Comparison of ENCODE assay signal across 8 cellular contexts in the genomic region with DNA sequence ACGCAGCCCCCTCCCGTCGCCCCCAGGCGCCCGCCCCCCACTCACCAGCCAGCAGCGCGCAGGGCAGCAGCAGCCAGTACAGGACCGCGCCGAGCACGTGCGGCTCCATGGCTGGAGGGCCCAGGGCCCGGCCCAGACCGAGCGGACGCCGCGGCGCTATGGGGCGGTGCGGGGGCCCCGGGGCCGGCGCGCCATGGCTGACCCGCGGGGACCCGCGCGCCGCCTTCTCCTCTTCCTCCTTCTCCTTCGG. TPM values are rescaled to one million over a fixed set of nuclear protein-coding genes. Genes with fewer than 3 reads are reported as not detected.
DNase-seq lines count a peak whose midpoint lies in the region; FAIRE-seq and TF ChIP-seq lines count a peak whose summit lies in the region.

No MANE protein-coding gene starts in this region.

- dilution Hi-C loops in endothelial cell of umbilical vein (cut with MboI; ENCODE audit: extremely low pct_ligation_motif_present, low sequenced_read_pairs) = no loop called here

- intact Hi-C loops in endothelial cell of umbilical vein (cut with micrococcal nuclease) = loop anchor here (1.0 kb wide), 2 partner anchors 40 to 47 kb away; no protein-coding TSS in a partner anchor
- intact Hi-C loops in posterior cingulate gyrus (cut with DNase I) = loop anchor here (1.0 to 10.0 kb wide), 2 partner anchors 47 to 220 kb away; no protein-coding TSS in a partner anchor

- H2AFZ ChIP-seq in endothelial cell of umbilical vein (ENCODE audit: low read depth, low read length) (no peak overlapping the region), neural progenitor cell (replicated peaks) (peak overlapping the region; percentile 94)

- TF ChIP-seq POLR2A in endothelial cell of umbilical vein (IDR thresholded peaks at IDR 0.05; ENCODE audit: low read depth, low read length) = no peak

- H3K27ac ChIP-seq in BLaER1 treated with 17β-estradiol and CSF1 and Interleukin-3, amounts not matched to agents 10 nM and 100 nM = peak overlapping the region; percentile 35 to 93 (median 91); a peak in 21 of 22 replicates
- peak overlapping the region; percentile 86 for H3K27ac ChIP-seq in endothelial cell of umbilical vein (ENCODE audit: insufficient read depth, low read depth, low read length)
- H3K27ac ChIP-seq in neural progenitor cell = no peak overlapping the region

- H3K4me3 Mint-ChIP-seq in neural progenitor cell = no peak overlapping the region

- H3K9me3 ChIP-seq in BLaER1 treated with 17β-estradiol and CSF1 and Interleukin-3, amounts not matched to agents 10 nM and 100 nM (replicated peaks in 1 of 11) = no peaks in the 10 kb centered on the region
- H3K9me3 ChIP-seq in MG63 = no peaks in the 10 kb centered on the region
- no peaks in the 10 kb centered on the region for H3K9me3 ChIP-seq in endothelial cell of umbilical vein (replicated peaks; ENCODE audit: control insufficient read depth, insufficient read depth, low read length)
- no peaks in the 10 kb centered on the region for H3K9me3 ChIP-seq in neural progenitor cell (ENCODE audit: low read depth)

- POLR2A ChIA-PET in endothelial cell of umbilical vein (lab: Charles Lee) = interaction anchor here (0.7 to 2.3 kb wide), 4 partner anchors 12 to 47 kb away, joined by 3 to 6 read pairs (median 4); a partner anchor contains a TSS

- H3K36me3 ChIP-seq in BLaER1 treated with 17β-estradiol and CSF1 and Interleukin-3, amounts not matched to agents 10 nM and 100 nM = no peaks in the 10 kb centered on the region
- no peaks in the 10 kb centered on the region for H3K36me3 ChIP-seq in MG63
- no peaks in the 10 kb centered on the region for H3K36me3 ChIP-seq in endothelial cell of umbilical vein (ENCODE audit: control insufficient read depth in 2 of 2, extremely low read depth in 1 of 2, insufficient read depth in 2 of 2, low read length in 2 of 2)
- H3K36me3 ChIP-seq in neural progenitor cell = no peaks in the 10 kb centered on the region

- H3K27me3 Mint-ChIP-seq in neural progenitor cell (ENCODE audit: insufficient read depth, low read depth) = peaks cover 23% of the 10 kb centered on the region

- peak overlapping the region; percentile 80 to 95 (median 89) for H3K9ac ChIP-seq in BLaER1 treated with 17β-estradiol and CSF1 and Interleukin-3, amounts not matched to agents 10 nM and 100 nM
- H3K9ac ChIP-seq in endothelial cell of umbilical vein (replicated peaks; ENCODE audit: extremely low read depth, insufficient read depth, low read length) = peak overlapping the region; percentile 83
- no peak overlapping the region for H3K9ac ChIP-seq in neural progenitor cell

- peak overlapping the region; percentile 72 to 91 (median 83) for H3K4me3 ChIP-seq in BLaER1 treated with 17β-estradiol and CSF1 and Interleukin-3, amounts not matched to agents 10 nM and 100 nM
- H3K4me3 ChIP-seq in MG63 (peak overlapping the region; percentile 65; the same call in 1 of the 2 replicates), endothelial cell of umbilical vein (replicated peaks in 1 of 3; ENCODE audit: insufficient read depth in 1 of 3, low read depth in 1 of 3, low read length in 3 of 3) (peak overlapping the region; percentile 32 to 93 (median 66)), neural progenitor cell (peak overlapping the region; percentile 50)

- DNase-seq in MG63 (no peak), endothelial cell of umbilical vein (ENCODE audit: low read depth, low spot score) (no peak), neural progenitor cell (ENCODE audit: low spot score) (no peak), posterior cingulate gyrus (no peak), KG1 (lab: John Stamatoyannopoulos, UW) (no peak), NCI-H446 treated with DMSO at 0.1 percent for 48 hours (lab: John Stamatoyannopoulos, UW) (no peak), NCI-H1105 treated with DMSO at 0.1 percent for 48 hours (lab: John Stamatoyannopoulos, UW) (no peak)

- H3K4me1 Mint-ChIP-seq in neural progenitor cell = peaks cover 12% of the 10 kb centered on the region

- TF ChIP-seq CTCF in endothelial cell of umbilical vein (IDR thresholded peaks at IDR 0.05; ENCODE audit: extremely low read depth in 1 of 2, insufficient read depth in 1 of 2, low read depth in 1 of 2, low read length in 2 of 2) = no peak
- no peak for TF ChIP-seq CTCF in neural progenitor cell (IDR thresholded peaks at IDR 0.05)

- peaks cover 47% of the 10 kb centered on the region for H3K79me2 ChIP-seq in endothelial cell of umbilical vein (ENCODE audit: control insufficient read depth, insufficient read depth, low read length)
- no peaks in the 10 kb centered on the region for H3K79me2 ChIP-seq in neural progenitor cell (ENCODE audit: low read depth)

- CTCF ChIA-PET in endothelial cell of umbilical vein (lab: Charles Lee) = interaction anchor here (0.6 to 8.2 kb wide), 19 partner anchors 11 to 432 kb away, joined by 3 to 165 read pairs (median 7); a partner anchor contains a TSS

- H3K4me2 ChIP-seq in BLaER1 treated with 17β-estradiol and CSF1 and Interleukin-3, amounts not matched to agents 10 nM and 100 nM = peak overlapping the region; percentile 95 to 100 (median 99)
- no peak overlapping the region for H3K4me2 ChIP-seq in endothelial cell of umbilical vein (ENCODE audit: insufficient read depth, low read length)
- peak overlapping the region; percentile 83 for H3K4me2 ChIP-seq in neural progenitor cell

- peaks cover 19% of the 10 kb centered on the region for H3F3A ChIP-seq in neural progenitor cell (ENCODE audit: low read depth)

- H3K4me1 ChIP-seq in BLaER1 treated with 17β-estradiol and CSF1 and Interleukin-3, amounts not matched to agents 10 nM and 100 nM = peaks cover 49 to 83% (median 69%) of the 10 kb centered on the region in 10 experiments
- H3K4me1 ChIP-seq in endothelial cell of umbilical vein (ENCODE audit: control insufficient read depth, extremely low read depth, insufficient read depth, low read length) (peaks cover 28% of the 10 kb centered on the region), neural progenitor cell (no peaks in the 10 kb centered on the region)

- peaks cover 23 to 48% (median 44%) of the 10 kb centered on the region in 11 experiments; a peak in 21 of 22 replicates for H4K20me1 ChIP-seq in BLaER1 treated with 17β-estradiol and CSF1 and Interleukin-3, amounts not matched to agents 10 nM and 100 nM
- no peaks in the 10 kb centered on the region for H4K20me1 ChIP-seq in endothelial cell of umbilical vein (replicated peaks; ENCODE audit: control insufficient read depth, extremely low read depth, insufficient read depth, low read length)
- H4K20me1 ChIP-seq in neural progenitor cell (ENCODE audit: low read depth) = no peaks in the 10 kb centered on the region

- no peaks in the 10 kb centered on the region for H3K27me3 ChIP-seq in BLaER1 treated with 17β-estradiol and CSF1 and Interleukin-3, amounts not matched to agents 10 nM and 100 nM
- H3K27me3 ChIP-seq in MG63 = no peaks in the 10 kb centered on the region
- H3K27me3 ChIP-seq in endothelial cell of umbilical vein (ENCODE audit: control insufficient read depth in 2 of 2, insufficient read depth in 2 of 2, low read length in 2 of 2) = no peaks in the 10 kb centered on the region
- peaks cover 39% of the 10 kb centered on the region for H3K27me3 ChIP-seq in neural progenitor cell

- no peak overlapping the region for H3K27ac Mint-ChIP-seq in neural progenitor cell

- H3K9me1 ChIP-seq in endothelial cell of umbilical vein (replicated peaks; ENCODE audit: control insufficient read depth, extremely low read depth, insufficient read depth, low read length) = no peaks in the 10 kb centered on the region

- no TSS peak for BruUV-seq in endothelial cell of umbilical vein (replicated peaks; lab: Mats Ljungman, UMichigan)

- H3K36me3 Mint-ChIP-seq in neural progenitor cell = no peaks in the 10 kb centered on the region

- FAIRE-seq in endothelial cell of umbilical vein (lab: Jason Lieb, UNC) = no peak

- H3K9me3 Mint-ChIP-seq in neural progenitor cell = no peaks in the 10 kb centered on the region

TF ChIP-seq in endothelial cell of umbilical vein, 7 proteins besides CTCF, POLR2A, EP300 and RAD21 (continues in another document):
- no peak for TF ChIP-seq MYC (IDR thresholded peaks at IDR 0.05; ENCODE audit: low read depth, low read length)

RNA-seq across cellular contexts. Expression of a gene that starts 0.2 kb away (rescaled TPM):
- 77.6 and 88.5 TPM in 2 replicates for total RNA-seq in MG63 (2014; rRNA removed; shearing (Covaris generic); ENCODE audit: low replicate concordance)
- total RNA-seq in endothelial cell of umbilical vein = 306 and 322 TPM in 2 replicates
- 298 and 393 TPM in 2 replicates for polyA plus RNA-seq in endothelial cell of umbilical vein
- 224 and 318 TPM in 2 replicates for polyA plus RNA-seq in endothelial cell of umbilical vein (2011; cell fraction: cytosol; rRNA removed)
- 848 and 1,004 TPM in 2 replicates for polyA plus RNA-seq in endothelial cell of umbilical vein (2011; cell fraction: nucleus; rRNA removed)
- 214 and 360 TPM in 2 replicates for polyA plus RNA-seq in endothelial cell of umbilical vein (2012)
- polyA minus RNA-seq in endothelial cell of umbilical vein = 294 and 363 TPM in 2 replicates
- polyA minus RNA-seq in endothelial cell of umbilical vein (2011; cell fraction: cytosol; rRNA and poly(A)+ RNA removed) = 47.3 TPM
- polyA minus RNA-seq in endothelial cell of umbilical vein (2011; cell fraction: nucleus; rRNA and poly(A)+ RNA removed) = 270 and 364 TPM in 2 replicates
- total RNA-seq in neural progenitor cell (ENCODE audit: low replicate concordance) = 5.5 and 26.9 TPM in 2 replicates

RNA-seq across cellular contexts. Expression of a gene that starts 18.8 kb away (rescaled TPM):
- total RNA-seq in MG63 (2014; rRNA removed; shearing (Covaris generic); ENCODE audit: low replicate concordance) = 9.3 and 14.3 TPM in 2 replicates
- total RNA-seq in endothelial cell of umbilical vein = 26.5 and 30.6 TPM in 2 replicates
- 15.6 and 19.3 TPM in 2 replicates for polyA plus RNA-seq in endothelial cell of umbilical vein
- 14.3 and 19.4 TPM in 2 replicates for polyA plus RNA-seq in endothelial cell of umbilical vein (2011; cell fraction: cytosol; rRNA removed)
- polyA plus RNA-seq in endothelial cell of umbilical vein (2011; cell fraction: nucleus; rRNA removed) = 11.5 and 12.3 TPM in 2 replicates
- polyA plus RNA-seq in endothelial cell of umbilical vein (2012) = 6.7 and 8.2 TPM in 2 replicates
- 5.6 and 9.8 TPM in 2 replicates for polyA minus RNA-seq in endothelial cell of umbilical vein
- 96.4 TPM for polyA minus RNA-seq in endothelial cell of umbilical vein (2011; cell fraction: cytosol; rRNA and poly(A)+ RNA removed)
- polyA minus RNA-seq in endothelial cell of umbilical vein (2011; cell fraction: nucleus; rRNA and poly(A)+ RNA removed) = 4.5 and 8.7 TPM in 2 replicates
- 7.8 and 57.9 TPM in 2 replicates for total RNA-seq in neural progenitor cell (ENCODE audit: low replicate concordance)

RNA-seq across cellular contexts. Expression of a gene that starts 26.9 kb away (rescaled TPM):
- 290 and 307 TPM in 2 replicates for total RNA-seq in MG63 (2014; rRNA removed; shearing (Covaris generic); ENCODE audit: low replicate concordance)
- total RNA-seq in endothelial cell of umbilical vein (148 and 152 TPM in 2 replicates), neural progenitor cell (ENCODE audit: low replicate concordance) (53.4 and 150 TPM in 2 replicates)
- 143 and 179 TPM in 2 replicates for polyA plus RNA-seq in endothelial cell of umbilical vein
- 95.1 and 129 TPM in 2 replicates for polyA plus RNA-seq in endothelial cell of umbilical vein (2011; cell fraction: cytosol; rRNA removed)
- 76.5 and 81.0 TPM in 2 replicates for polyA plus RNA-seq in endothelial cell of umbilical vein (2011; cell fraction: nucleus; rRNA removed)
- polyA plus RNA-seq in endothelial cell of umbilical vein (2012) = 172 and 240 TPM in 2 replicates
- polyA minus RNA-seq in endothelial cell of umbilical vein = 35.0 and 35.7 TPM in 2 replicates
- polyA minus RNA-seq in endothelial cell of umbilical vein (2011; cell fraction: cytosol; rRNA and poly(A)+ RNA removed) = 133 TPM
- 16.2 and 27.3 TPM in 2 replicates for polyA minus RNA-seq in endothelial cell of umbilical vein (2011; cell fraction: nucleus; rRNA and poly(A)+ RNA removed)
